In genomic region chr1:147236959-147237791, GRCh38 we compare ENCODE assay signal across 2 cellular contexts.
TF ChIP-seq lines count a peak whose summit lies in the region.

No MANE protein-coding gene starts in this region.

TF ChIP-seq in A549, 52 proteins besides CTCF, POLR2A, EP300 and RAD21:
- TF ChIP-seq KDM1A (IDR thresholded peaks at IDR 0.05; ENCODE audit: low read depth) (no peak), E2F6 (IDR thresholded peaks at IDR 0.05; ENCODE audit: borderline replicate concordance, low read depth) (no peak), HOXB13 (CRISPR knock-in tag; IDR thresholded peaks at IDR 0.05; ENCODE audit: low read depth) (no peak), RFX5 (IDR thresholded peaks at IDR 0.05) (no peak), ZSCAN20 (CRISPR knock-in tag; IDR thresholded peaks at IDR 0.05) (no peak), ATOH8 (CRISPR knock-in tag; IDR thresholded peaks at IDR 0.05; ENCODE audit: low read depth) (no peak), RCOR1 (IDR thresholded peaks at IDR 0.05; ENCODE audit: low read depth, low read length) (no peak), ZFP36 (IDR thresholded peaks at IDR 0.05; ENCODE audit: borderline replicate concordance, partially characterized antibody) (no peak), NFE2L2 (conservative IDR thresholded peaks at IDR 0.05; ENCODE audit: low read length) (no peak)

TF ChIP-seq in H1, 55 proteins besides CTCF, POLR2A, EP300 and RAD21:
- TF ChIP-seq SRF (IDR thresholded peaks at IDR 0.05; ENCODE audit: low read depth, low read length) (no peak), CHD2 (IDR thresholded peaks at IDR 0.05; ENCODE audit: low read length) (no peak), TBP (IDR thresholded peaks at IDR 0.05; ENCODE audit: low read depth, low read length) (no peak), CHD7 (IDR thresholded peaks at IDR 0.05; ENCODE audit: insufficient replicate concordance, low read length) (no peak), CBX5 (IDR thresholded peaks at IDR 0.05; ENCODE audit: low read depth, low read length) (no peak), CTBP2 (IDR thresholded peaks at IDR 0.05; ENCODE audit: borderline replicate concordance, insufficient read depth, insufficient read length, low read length) (no peak), BCL11A (IDR thresholded peaks at IDR 0.05; ENCODE audit: low read depth in 2 of 2, low read length in 2 of 2) (no peak), KDM1A (IDR thresholded peaks at IDR 0.05; ENCODE audit: borderline replicate concordance, low read length) (no peak), POLR2AphosphoS5 (IDR thresholded peaks at IDR 0.05; ENCODE audit: low read depth, low read length) (no peak), RNF2 (IDR thresholded peaks at IDR 0.05; ENCODE audit: borderline replicate concordance, low read depth, low read length, missing control alignments, poor library complexity, severe bottlenecking) (no peak), KDM4A (IDR thresholded peaks at IDR 0.05; ENCODE audit: low read depth, low read length, severe bottlenecking) (no peak), NRF1 (IDR thresholded peaks at IDR 0.05; ENCODE audit: low read depth, low read length) (no peak), RFX5 (IDR thresholded peaks at IDR 0.05; ENCODE audit: borderline replicate concordance, low read depth, low read length) (no peak), TAF7 (optimal IDR thresholded peaks at IDR 0.05; ENCODE audit: borderline replicate concordance, low read depth, low read length) (no peak), SIRT6 (IDR thresholded peaks at IDR 0.05; ENCODE audit: low read length) (no peak)
TF ChIP-seq in H1: peak in this region for 0.
